In the genomic region with DNA sequence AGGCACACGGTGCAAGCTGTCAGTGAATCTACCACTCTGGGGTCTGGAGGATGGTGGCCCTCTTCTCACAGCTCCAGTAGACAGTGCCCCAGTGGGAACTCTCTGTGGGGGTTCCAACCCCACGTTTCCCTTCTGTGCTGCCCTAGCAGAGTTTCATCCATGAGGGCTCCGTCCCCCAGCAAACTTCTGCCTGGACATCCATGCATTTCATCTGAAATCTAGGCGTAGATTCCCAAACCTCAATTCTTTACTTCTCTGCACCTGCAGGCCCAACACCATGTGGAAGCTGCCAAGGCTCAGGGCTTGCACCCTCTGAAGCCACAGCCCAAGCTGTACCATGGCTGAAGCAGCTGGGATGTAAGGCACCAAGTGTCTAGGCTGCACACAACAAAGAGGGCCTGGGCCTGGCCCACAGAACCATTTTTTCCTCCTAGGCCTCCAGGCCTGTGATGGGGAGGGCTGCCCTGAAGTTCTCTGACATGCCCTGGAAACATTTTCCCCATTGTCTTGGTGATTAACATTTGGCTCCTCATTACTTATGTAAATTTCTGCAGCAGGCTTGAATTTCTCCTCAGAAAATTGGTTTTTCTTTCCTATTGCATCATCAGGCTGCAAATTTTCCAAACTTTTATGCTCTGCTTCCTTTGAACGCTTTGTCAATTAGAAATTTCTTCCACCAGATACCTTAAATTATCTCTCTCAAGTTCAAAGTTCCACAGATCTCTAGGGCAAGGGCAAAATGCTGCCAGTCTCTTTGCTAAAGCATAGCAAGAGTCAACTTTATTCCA, we compare ENCODE assay signal across 6 cellular contexts. TPM values are rescaled to one million over a fixed set of nuclear protein-coding genes. Genes with fewer than 3 reads are reported as not detected.
DNase-seq lines count a peak whose midpoint lies in the region; ATAC-seq, FAIRE-seq and TF ChIP-seq lines count a peak whose summit lies in the region.
"Not testable (repeated sequence)": the region's sequence is repeated elsewhere in the genome, so short reads cannot be mapped to it uniquely, and the experiment has no call there.

No MANE protein-coding gene starts in this region.

- not testable (repeated sequence) for TF ChIP-seq CTCF in HEK293 (tag by site-specific recombination; IDR thresholded peaks at IDR 0.05); OCI-LY7 (conservative IDR thresholded peaks at IDR 0.05; ENCODE audit: low read length); GM12878 (IDR thresholded peaks at IDR 0.05 in 2 of 3, conservative IDR thresholded peaks at IDR 0.05 in 1 of 3; ENCODE audit: control insufficient read depth in 2 of 3, extremely low read depth in 1 of 3, insufficient read depth in 1 of 3, low read depth in 3 of 3, low read length in 3 of 3); HepG2 (CRISPR knock-in tag; IDR thresholded peaks at IDR 0.05)

- RAD21 ChIA-PET in GM12878 (lab: Charles Lee; ENCODE audit: unreplicated experiment): not testable (repeated sequence)

- H3K36me3 ChIP-seq in BLaER1: peaks cover 23% of the 10 kb centered on the region
- H3K36me3 ChIP-seq in HEK293 (ENCODE audit: control insufficient read depth in 2 of 2, insufficient read depth in 1 of 2, low read length in 2 of 2); OCI-LY7 (ENCODE audit: insufficient read depth, low read length); GM12878 (ENCODE audit: control insufficient read depth in 2 of 2, insufficient read depth in 2 of 2, low read length in 1 of 2); HepG2 (replicated peaks in 1 of 2; ENCODE audit: control insufficient read depth in 1 of 2, insufficient read depth in 2 of 2, low read length in 2 of 2): not testable (repeated sequence)

- CTCF ChIA-PET in HEK293 (lab: Yijun Ruan, JAX); OCI-LY7 (lab: Charles Lee; ENCODE audit: unreplicated experiment); GM12878 (lab: Yijun Ruan, JAX); HepG2 (lab: Yijun Ruan, JAX; ENCODE audit: low intra/inter-chr PET ratio, low total read pairs): not testable (repeated sequence)

- H3K79me2 ChIP-seq in OCI-LY7 (ENCODE audit: insufficient read depth, low read depth, low read length); GM12878 (ENCODE audit: control insufficient read depth, insufficient read depth, low read length); HepG2 (ENCODE audit: insufficient read depth, low read length): not testable (repeated sequence)

- not testable (repeated sequence) for H3K27me3 ChIP-seq in BLaER1; GM12878 (replicated peaks in 1 of 2; ENCODE audit: control insufficient read depth in 2 of 2, insufficient read depth in 2 of 2, low read length in 1 of 2); HepG2 (ENCODE audit: control insufficient read depth in 1 of 2, insufficient read depth in 2 of 2, low read length in 2 of 2)

- H3K4me3 ChIP-seq in BLaER1: peak overlapping the region; percentile 39; the same call in 1 of the 2 replicates
- H3K4me3 ChIP-seq in HEK293 (ENCODE audit: low read depth, low read length); OCI-LY7 (ENCODE audit: low read depth, low read length, poor library complexity, severe bottlenecking); GM12878; HepG2 (replicated peaks in 1 of 3; ENCODE audit: insufficient read depth in 1 of 3, low read depth in 2 of 3, low read length in 3 of 3): not testable (repeated sequence)

- not testable (repeated sequence) for FAIRE-seq in GM12878 (lab: Jason Lieb, UNC); HepG2 (lab: Jason Lieb, UNC)

- not testable (repeated sequence) for BruUV-seq in OCI-LY7 (replicated peaks; lab: Mats Ljungman, UMichigan); GM12878 (replicated peaks; lab: Mats Ljungman, UMichigan); HepG2 (replicated peaks; lab: Mats Ljungman, UMichigan)

- not testable (repeated sequence) for ATAC-seq in GM12878, HepG2

- not testable (repeated sequence) for H4K20me1 ChIP-seq in BLaER1; OCI-LY7 (ENCODE audit: insufficient read depth, low read length); GM12878 (ENCODE audit: control insufficient read depth, insufficient read depth); HepG2 (ENCODE audit: insufficient read depth, low read length)

- intact Hi-C loops in OCI-LY7 (cut with micrococcal nuclease; ENCODE audit: unreplicated experiment); GM12878 (cut with micrococcal nuclease; ENCODE audit: unreplicated experiment); HepG2 (cut with micrococcal nuclease; ENCODE audit: unreplicated experiment): not testable (repeated sequence)

- in situ Hi-C loops in GM12878 (cut with MboI); HepG2 (cut with HindIII; ENCODE audit: extremely low pct_ligation_motif_present, low pct_unique_long_range_greater_than_20kb): not testable (repeated sequence)

- TF ChIP-seq RAD21 in GM12878 (IDR thresholded peaks at IDR 0.05; ENCODE audit: insufficient read depth, low read depth, low read length); HepG2 (CRISPR knock-in tag; IDR thresholded peaks at IDR 0.05): not testable (repeated sequence)

- SMC1A ChIA-PET in GM12878 (lab: Charles Lee; ENCODE audit: uncharacterized antibody, unreplicated experiment): not testable (repeated sequence)

- H3K27ac ChIP-seq in BLaER1; HEK293 (ENCODE audit: extremely low read depth, low read depth, low read length); OCI-LY7 (ENCODE audit: low read depth, low read length, poor library complexity, severe bottlenecking); GM12878 (ENCODE audit: control insufficient read depth, insufficient read depth); HepG2 (ENCODE audit: extremely low read length, insufficient read depth, low read length): not testable (repeated sequence)

- not testable (repeated sequence) for H3K9ac ChIP-seq in BLaER1; GM12878 (ENCODE audit: control insufficient read depth, insufficient read depth, low read length); HepG2 (ENCODE audit: insufficient read depth, low read depth, low read length)

- H3K9me3 ChIP-seq in BLaER1: peaks cover 80% of the 10 kb centered on the region
- not testable (repeated sequence) for H3K9me3 ChIP-seq in HEK293 (ENCODE audit: control insufficient read depth, insufficient read depth, low read depth, low read length); GM12878 (replicated peaks; ENCODE audit: control insufficient read depth, insufficient read depth, low read length)
- H3K9me3 ChIP-seq in OCI-LY7 (ENCODE audit: low read length): peaks cover 17% of the 10 kb centered on the region
- H3K9me3 ChIP-seq in HepG2 (ENCODE audit: low read length): peaks cover 62% of the 10 kb centered on the region

- not testable (repeated sequence) for H2AFZ ChIP-seq in OCI-LY7 (ENCODE audit: low read length); GM12878 (ENCODE audit: control insufficient read depth, low read depth, low read length); HepG2 (ENCODE audit: low read length)

- DNase-seq in ELF-1 (ENCODE audit: low read depth, low spot score): peak; percentile 5
- DNase-seq in OCI-LY7 (ENCODE audit: low spot score): peak; percentile 45
- not testable (repeated sequence) for DNase-seq in GM12878 (ENCODE audit: low read depth, low spot score); HepG2 (ENCODE audit: low spot score)

- not testable (repeated sequence) for H3K4me2 ChIP-seq in BLaER1; OCI-LY7 (ENCODE audit: low read length); GM12878 (ENCODE audit: control insufficient read depth, insufficient read depth); HepG2 (ENCODE audit: low read depth, low read length)

- TF ChIP-seq POLR2A in GM12878 (IDR thresholded peaks at IDR 0.05; ENCODE audit: low read depth, low read length); HepG2 (IDR thresholded peaks at IDR 0.05; ENCODE audit: insufficient read depth in 1 of 2, low read depth in 2 of 2, low read length in 2 of 2): not testable (repeated sequence)

- 33% methylated on average over 5 of the region's 5 CpGs for WGBS in GM12878 (ENCODE audit: insufficient coverage, insufficient replicate concordance, low lambda C conversion rate, missing lambda C conversion rate)
- WGBS in HepG2 (ENCODE audit: low lambda C conversion rate): 94% methylated on average over 5 of the region's 5 CpGs

- H3K9me2 ChIP-seq in OCI-LY7 (ENCODE audit: insufficient read depth, low read length): not testable (repeated sequence)

- not testable (repeated sequence) for TF ChIP-seq EP300 in GM12878 (IDR thresholded peaks at IDR 0.05; ENCODE audit: borderline replicate concordance in 1 of 2, control insufficient read depth in 1 of 2, low read depth in 2 of 2, low read length in 2 of 2); HepG2 (IDR thresholded peaks at IDR 0.05; ENCODE audit: low read depth in 2 of 2, low read length in 2 of 2); HepG2 (CRISPR knock-in tag; IDR thresholded peaks at IDR 0.05; ENCODE audit: borderline replicate concordance)

- peaks cover 14% of the 10 kb centered on the region for H3K4me1 ChIP-seq in BLaER1
- H3K4me1 ChIP-seq in HEK293 (ENCODE audit: control insufficient read depth, insufficient read depth, low read length); OCI-LY7 (ENCODE audit: insufficient read depth, low read length, poor library complexity, severe bottlenecking); GM12878 (ENCODE audit: control insufficient read depth, insufficient read depth, low read length); HepG2 (ENCODE audit: insufficient read depth, low read length): not testable (repeated sequence)

- POLR2A ChIA-PET in HEK293 (lab: Yijun Ruan, JAX); OCI-LY7 (lab: Charles Lee); GM12878 (lab: Charles Lee); HepG2 (lab: Yijun Ruan, JAX): not testable (repeated sequence)

RNA-seq across cellular contexts. Expression of gene ACVR2B, which starts 20.6 kb away (rescaled TPM):
- total RNA-seq in OCI-LY7 (2014; rRNA removed; shearing (Covaris generic)): 7.8 and 11.3 TPM in 2 replicates
- 7.2 and 7.9 TPM in 2 replicates for total RNA-seq in OCI-LY7 (2022)
- total RNA-seq in GM12878 (2013; cell fraction: nucleolus; rRNA removed): 32.6 and 35.1 TPM in 2 replicates
- total RNA-seq in GM12878 (2014; rRNA removed): 1.4 and 1.5 TPM in 2 replicates
- 1.4 and 1.7 TPM in 2 replicates for total RNA-seq in GM12878 (2014; rRNA removed; fragmentation: Illumina TruSeq; extraction: Trizol)
- 2.4 and 3.2 TPM in 2 replicates for total RNA-seq in GM12878 (2021)
- polyA plus RNA-seq in GM12878 (2011; ENCODE audit: low read depth): 0.96 TPM
- polyA plus RNA-seq in GM12878 (2011; rRNA removed): 2.9 TPM in 2 replicates
- 2.4 and 3.1 TPM in 2 replicates for polyA plus RNA-seq in GM12878 (2011; cell fraction: cytosol; rRNA removed)
- polyA plus RNA-seq in GM12878 (2011; cell fraction: nucleus; rRNA removed): 5.1 and 5.4 TPM in 2 replicates
- polyA plus RNA-seq in GM12878 (2012): 0.97 and 1.5 TPM in 2 replicates
- 0.85 and 1.2 TPM in 2 replicates for polyA plus RNA-seq in GM12878 (2014; fragmentation: Illumina TruSeq; extraction: Trizol)
- under 1 TPM; 0.27 to 0.29 TPM for polyA plus RNA-seq in GM12878 (2014; fragmentation: Nextera tagmentation; extraction: Ambion mirVana)
- 0.70 and 0.87 TPM in 2 replicates for polyA plus RNA-seq in GM12878 (2014; rRNA removed)
- 1 to 10 TPM in 1 of 2 experiments, under 1 TPM in 1; 0.76 to 1.2 TPM for polyA plus RNA-seq in GM12878 (2016; fragmentation: Nextera tagmentation; extraction: Ambion mirVana)
- polyA minus RNA-seq in GM12878 (2011; rRNA and poly(A)+ RNA removed): 13.1 and 14.3 TPM in 2 replicates
- 3.2 and 3.6 TPM in 2 replicates for polyA minus RNA-seq in GM12878 (2011; cell fraction: cytosol; rRNA and poly(A)+ RNA removed)
- polyA minus RNA-seq in GM12878 (2011; cell fraction: nucleus; rRNA and poly(A)+ RNA removed): 6.3 and 10.2 TPM in 2 replicates
- total RNA-seq in HepG2 (2016; rRNA removed; fragmentation: Illumina TruSeq; extraction: Trizol): 10.0 and 11.3 TPM in 2 replicates
- total RNA-seq in HepG2 (2016; cell fraction: cytosol; rRNA removed; fragmentation: Illumina TruSeq; extraction: Trizol; ENCODE audit: low read depth): 1.9 and 2.3 TPM in 2 replicates
- 9.6 and 10.5 TPM in 2 replicates for total RNA-seq in HepG2 (2016; cell fraction: insoluble cytoplasmic fraction; rRNA removed; fragmentation: Illumina TruSeq; extraction: Trizol)
- 6.0 TPM in 2 replicates for total RNA-seq in HepG2 (2016; cell fraction: membrane; rRNA removed; fragmentation: Illumina TruSeq; extraction: Trizol)
- total RNA-seq in HepG2 (2016; cell fraction: nucleus; rRNA removed; fragmentation: Illumina TruSeq; extraction: Trizol): 11.7 and 13.1 TPM in 2 replicates
- polyA plus RNA-seq in HepG2 (2011; rRNA removed): 12.0 and 12.7 TPM in 2 replicates
- 9.0 and 9.9 TPM in 2 replicates for polyA plus RNA-seq in HepG2 (2011; cell fraction: cytosol; rRNA removed)
- polyA plus RNA-seq in HepG2 (2011; cell fraction: nucleus; rRNA removed): 15.0 and 15.2 TPM in 2 replicates
- polyA plus RNA-seq in HepG2 (2012): 9.9 and 12.0 TPM in 2 replicates
- 2.7 and 2.9 TPM in 2 replicates for polyA plus RNA-seq in HepG2 (2016; cell fraction: cytosol; fragmentation: Illumina TruSeq; extraction: Trizol; ENCODE audit: low read depth)
- 5.1 and 5.5 TPM in 2 replicates for polyA plus RNA-seq in HepG2 (2016; cell fraction: insoluble cytoplasmic fraction; fragmentation: Illumina TruSeq; extraction: Trizol; ENCODE audit: low read depth)
- polyA plus RNA-seq in HepG2 (2016; cell fraction: membrane; fragmentation: Illumina TruSeq; extraction: Trizol; ENCODE audit: low read depth): 3.4 and 4.2 TPM in 2 replicates
- 8.4 and 8.5 TPM in 2 replicates for polyA plus RNA-seq in HepG2 (2016; cell fraction: nucleus; fragmentation: Illumina TruSeq; extraction: Trizol; ENCODE audit: insufficient read depth, low read depth)
- polyA minus RNA-seq in HepG2 (2011; rRNA and poly(A)+ RNA removed; ENCODE audit: low replicate concordance): 23.0 and 122 TPM in 2 replicates
- polyA minus RNA-seq in HepG2 (2011; cell fraction: cytosol; rRNA and poly(A)+ RNA removed): 32.7 and 38.7 TPM in 2 replicates
- polyA minus RNA-seq in HepG2 (2011; cell fraction: nucleus; rRNA and poly(A)+ RNA removed): 27.8 and 34.2 TPM in 2 replicates
